Comparison of ENCODE assay signal across 9 cellular contexts in the genomic region with DNA sequence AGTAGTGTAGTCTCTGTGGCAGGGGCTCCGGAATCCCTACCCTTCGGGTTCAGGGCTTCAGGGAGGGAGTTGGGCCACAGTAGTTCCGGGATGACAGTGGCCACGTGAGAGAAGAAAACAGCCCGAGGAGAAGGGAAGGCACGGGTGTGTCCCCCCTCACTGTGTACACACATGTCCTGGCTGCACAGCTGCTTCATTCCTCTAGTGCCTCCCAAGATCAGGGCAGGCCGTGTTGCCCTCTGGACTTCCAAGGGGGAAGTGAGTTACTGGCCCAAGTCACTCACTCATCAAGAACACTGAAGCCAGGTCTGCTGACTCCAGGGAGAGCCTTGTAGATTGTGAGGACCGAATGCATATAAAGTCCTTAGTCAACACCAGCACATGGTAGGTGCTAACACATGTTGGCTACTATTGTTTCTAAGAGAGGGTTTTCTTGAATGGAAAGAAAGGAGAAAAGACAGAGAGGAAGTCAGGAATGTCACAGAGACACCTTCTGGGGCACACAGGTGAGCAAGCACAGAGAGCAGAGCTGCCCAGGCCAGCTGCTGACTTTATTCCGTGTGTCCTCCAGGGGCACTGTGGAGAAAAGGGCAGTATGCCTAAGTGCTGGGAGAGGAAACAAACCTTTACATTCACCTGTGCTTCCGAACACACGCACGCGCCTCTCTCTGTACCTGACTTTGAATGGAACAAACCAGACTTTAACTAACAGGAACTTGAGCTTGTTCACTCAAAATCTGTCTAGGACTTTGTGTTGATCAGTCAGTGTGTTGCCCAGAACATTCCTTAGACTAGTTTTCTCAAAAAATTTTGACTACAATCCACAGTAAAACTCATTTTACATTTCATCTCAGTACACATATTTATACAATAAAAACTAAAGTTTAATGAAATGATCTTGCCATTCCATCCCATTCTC. TPM values are rescaled to one million over a fixed set of nuclear protein-coding genes. Genes with fewer than 3 reads are reported as not detected.
DNase-seq lines count a peak whose midpoint lies in the region; ATAC-seq, FAIRE-seq and TF ChIP-seq lines count a peak whose summit lies in the region.
"Had no signal": no experiment of that assay in that cellular context is flagged by ENCODE, and none has a peak within 500 bp of the region (broad histone marks: within the 10 kb centered on the region; RNA-seq: fewer than 3 reads in every experiment).

No MANE protein-coding gene starts in this region.

- SMC1A ChIA-PET in GM12878 (lab: Charles Lee; ENCODE audit: uncharacterized antibody, unreplicated experiment): no interaction called here

- H2AFZ ChIP-seq in GM12878 (ENCODE audit: control insufficient read depth, low read depth, low read length): no peak overlapping the region

- peaks cover 49% of the 10 kb centered on the region for H3K4me1 ChIP-seq in HUES48 (ENCODE audit: control insufficient read depth, insufficient read depth, low read length)
- no peaks in the 10 kb centered on the region for H3K4me1 ChIP-seq in GM12878 (ENCODE audit: control insufficient read depth, insufficient read depth, low read length)
- H3K4me1 ChIP-seq in left lung: no peaks in the 10 kb centered on the region

- RAD21 ChIA-PET in GM12878 (lab: Charles Lee; ENCODE audit: unreplicated experiment): no interaction called here

- H3K4me3 ChIP-seq in AG09309 (ENCODE audit: control insufficient read depth, low read depth, low read length): no peak overlapping the region
- H3K4me3 ChIP-seq in HUES48 (ENCODE audit: low read depth, low read length): no peak overlapping the region
- no peak overlapping the region for H3K4me3 ChIP-seq in GM12878
- H3K4me3 ChIP-seq in left lung: no peak overlapping the region

- H3K9me3 ChIP-seq in HUES48 (ENCODE audit: control insufficient read depth, insufficient read depth, low read length) (no peaks in the 10 kb centered on the region), GM12878 (replicated peaks; ENCODE audit: control insufficient read depth, insufficient read depth, low read length) (no peaks in the 10 kb centered on the region), left lung (no peaks in the 10 kb centered on the region)

- in situ Hi-C loops in GM12878 (cut with MboI): no loop called here

- H4K20me1 ChIP-seq in GM12878 (ENCODE audit: control insufficient read depth, insufficient read depth): no peaks in the 10 kb centered on the region

- no peak overlapping the region for H3K4me2 ChIP-seq in GM12878 (ENCODE audit: control insufficient read depth, insufficient read depth)

- TF ChIP-seq POLR2A in GM12878 (IDR thresholded peaks at IDR 0.05; ENCODE audit: low read depth, low read length): no peak

- no peak for TF ChIP-seq EP300 in GM12878 (IDR thresholded peaks at IDR 0.05; ENCODE audit: borderline replicate concordance in 1 of 2, control insufficient read depth in 1 of 2, low read depth in 2 of 2, low read length in 2 of 2)

- POLR2A ChIA-PET in GM12878 (lab: Charles Lee): no interaction called here

- H3K9ac ChIP-seq in HUES48 (ENCODE audit: low read depth, low read length) (no peak overlapping the region), GM12878 (ENCODE audit: control insufficient read depth, insufficient read depth, low read length) (no peak overlapping the region)

- H3K79me2 ChIP-seq in GM12878 (ENCODE audit: control insufficient read depth, insufficient read depth, low read length): no peaks in the 10 kb centered on the region

- DNase-seq in AG09309 (ENCODE audit: low read depth): no peak
- no peak for DNase-seq in GM12878 (ENCODE audit: low read depth, low spot score)
- no peak for DNase-seq in left lung
- DNase-seq in activated effector memory CD4-positive, alpha-beta T cell treated with anti-CD3 and anti-CD28 coated beads, Interleukin-2, amount 50 U/mL, for 16 hours: no peak
- DNase-seq in NCI-H1436 treated with DMSO at 0.1 percent for 48 hours (lab: John Stamatoyannopoulos, UW): no peak
- DNase-seq in COLO829 (ENCODE audit: low spot score): no peak

- CTCF ChIA-PET in GM12878 (lab: Yijun Ruan, JAX): interaction anchor here (1.0 to 1.1 kb wide), 2 partner anchors 208 to 212 kb away, joined by 3 to 5 read pairs; no protein-coding TSS in a partner anchor

- ATAC-seq in GM12878: peak; percentile 69
- ATAC-seq in left lung: peak; percentile 79
- ATAC-seq in GM18511 (IDR thresholded peaks at IDR 0.05; ENCODE audit: unreplicated experiment): no peak

- no peak for TF ChIP-seq RAD21 in GM12878 (IDR thresholded peaks at IDR 0.05; ENCODE audit: insufficient read depth, low read depth, low read length)

- H3K36me3 ChIP-seq in HUES48 (ENCODE audit: control insufficient read depth, insufficient read depth, low read length) (peaks cover 16% of the 10 kb centered on the region), GM12878 (ENCODE audit: control insufficient read depth in 2 of 2, insufficient read depth in 2 of 2, low read length in 1 of 2) (peaks cover 2 to 8% of the 10 kb centered on the region in 2 experiments; a peak in 2 of 4 replicates), left lung (peaks cover 0 to 18% of the 10 kb centered on the region in 2 donors)

- H3K27ac ChIP-seq in HUES48 (ENCODE audit: low read depth, low read length) (peak overlapping the region; percentile 33), GM12878 (ENCODE audit: control insufficient read depth, insufficient read depth) (no peak overlapping the region), left lung (no peak overlapping the region)

- BruUV-seq in GM12878 (replicated peaks; lab: Mats Ljungman, UMichigan): no TSS peak

- intact Hi-C loops in GM12878 (cut with micrococcal nuclease; ENCODE audit: unreplicated experiment) (no loop called here), left lung (cut with DNase I) (no loop called here)

- TF ChIP-seq CTCF in AG09309 (IDR thresholded peaks at IDR 0.05; ENCODE audit: control insufficient read depth, insufficient read depth, low read depth, low read length, missing control alignments): peak; percentile 24
- peak in 2 of 3 experiments; percentile 21 to 25; a peak in 2 of 6 replicates for TF ChIP-seq CTCF in GM12878 (IDR thresholded peaks at IDR 0.05 in 2 of 3, conservative IDR thresholded peaks at IDR 0.05 in 1 of 3; ENCODE audit: control insufficient read depth in 2 of 3, extremely low read depth in 1 of 3, insufficient read depth in 1 of 3, low read depth in 3 of 3, low read length in 3 of 3)
- no peak for TF ChIP-seq CTCF in left lung (IDR thresholded peaks at IDR 0.05)

- FAIRE-seq in GM12878 (lab: Jason Lieb, UNC): no peak

- H3K27me3 ChIP-seq in HUES48 (ENCODE audit: control insufficient read depth, insufficient read depth, low read length) (no peaks in the 10 kb centered on the region), GM12878 (replicated peaks in 1 of 2; ENCODE audit: control insufficient read depth in 2 of 2, insufficient read depth in 2 of 2, low read length in 1 of 2) (no peaks in the 10 kb centered on the region), left lung (peaks cover 0 to 1% of the 10 kb centered on the region in 2 donors)

- 80% methylated on average over 11 of the region's 13 CpGs for WGBS in GM12878 (ENCODE audit: insufficient coverage, insufficient replicate concordance, low lambda C conversion rate, missing lambda C conversion rate)

TF ChIP-seq in GM12878, 131 proteins besides CTCF, POLR2A, EP300 and RAD21 (continues in another document):
- TF ChIP-seq SUZ12 (IDR thresholded peaks at IDR 0.05; ENCODE audit: unreplicated experiment): no peak
- no peak for TF ChIP-seq CBX5 (IDR thresholded peaks at IDR 0.05; ENCODE audit: low read depth)
- TF ChIP-seq IKZF2 (IDR thresholded peaks at IDR 0.05): no peak
- TF ChIP-seq ZSCAN29 (IDR thresholded peaks at IDR 0.05): no peak
- TF ChIP-seq TCF3 (IDR thresholded peaks at IDR 0.05; ENCODE audit: borderline replicate concordance, insufficient read depth, low read depth, low read length): no peak
- no peak for TF ChIP-seq JUND (IDR thresholded peaks at IDR 0.05; ENCODE audit: low read depth, low read length)
- TF ChIP-seq TAF1 (IDR thresholded peaks at IDR 0.05; ENCODE audit: borderline replicate concordance, low read depth, low read length): no peak
- TF ChIP-seq, protein P1, sequence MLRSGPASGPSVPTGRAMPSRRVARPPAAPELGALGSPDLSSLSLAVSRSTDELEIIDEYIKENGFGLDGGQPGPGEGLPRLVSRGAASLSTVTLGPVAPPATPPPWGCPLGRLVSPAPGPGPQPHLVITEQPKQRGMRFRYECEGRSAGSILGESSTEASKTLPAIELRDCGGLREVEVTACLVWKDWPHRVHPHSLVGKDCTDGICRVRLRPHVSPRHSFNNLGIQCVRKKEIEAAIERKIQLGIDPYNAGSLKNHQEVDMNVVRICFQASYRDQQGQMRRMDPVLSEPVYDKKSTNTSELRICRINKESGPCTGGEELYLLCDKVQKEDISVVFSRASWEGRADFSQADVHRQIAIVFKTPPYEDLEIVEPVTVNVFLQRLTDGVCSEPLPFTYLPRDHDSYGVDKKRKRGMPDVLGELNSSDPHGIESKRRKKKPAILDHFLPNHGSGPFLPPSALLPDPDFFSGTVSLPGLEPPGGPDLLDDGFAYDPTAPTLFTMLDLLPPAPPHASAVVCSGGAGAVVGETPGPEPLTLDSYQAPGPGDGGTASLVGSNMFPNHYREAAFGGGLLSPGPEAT (IDR thresholded peaks at IDR 0.05; ENCODE audit: low read depth): no peak
- no peak for TF ChIP-seq EGR1 (IDR thresholded peaks at IDR 0.05; ENCODE audit: borderline replicate concordance in 1 of 2, low read depth in 2 of 2, low read length in 2 of 2)
- no peak for TF ChIP-seq ZNF24 (IDR thresholded peaks at IDR 0.05)

RNA-seq across cellular contexts. Expression of a gene that starts 40.0 kb away (rescaled TPM):
- total RNA-seq in GM12878 (2013; cell fraction: nucleolus; rRNA removed): not detected in 2 replicates
- total RNA-seq in GM12878 (2014; rRNA removed) (not detected in 2 replicates), GM12878 (2014; rRNA removed; fragmentation: Illumina TruSeq; extraction: Trizol) (not detected in 2 replicates), GM12878 (2021) (not detected in 2 replicates), left lung (under 1 TPM; 0.03 to 0.08 TPM)
- polyA plus RNA-seq in GM12878 (2011; ENCODE audit: low read depth): 0.56 TPM
- polyA plus RNA-seq in GM12878 (2011; rRNA removed) (0.04 TPM in 1 of 2 replicates, not detected in the other), GM12878 (2014; fragmentation: Illumina TruSeq; extraction: Trizol) (not detected in 2 replicates), GM12878 (2014; fragmentation: Nextera tagmentation; extraction: Ambion mirVana) (under 1 TPM; 0.05 TPM), GM12878 (2014; rRNA removed) (not detected in 2 replicates), GM12878 (2016; fragmentation: Nextera tagmentation; extraction: Ambion mirVana) (under 1 TPM; 0.59 to 0.80 TPM)
- polyA plus RNA-seq in GM12878 (2011; cell fraction: cytosol; rRNA removed): 0.02 TPM in 1 of 2 replicates, not detected in the other
- polyA plus RNA-seq in GM12878 (2011; cell fraction: nucleus; rRNA removed): 0.03 TPM in 2 replicates
- 0.53 and 0.95 TPM in 2 replicates for polyA plus RNA-seq in GM12878 (2012)
- polyA minus RNA-seq in GM12878 (2011; rRNA and poly(A)+ RNA removed): not detected in 2 replicates
- not detected in 2 replicates for polyA minus RNA-seq in GM12878 (2011; cell fraction: cytosol; rRNA and poly(A)+ RNA removed)
- not detected in 2 replicates for polyA minus RNA-seq in GM12878 (2011; cell fraction: nucleus; rRNA and poly(A)+ RNA removed)
- total RNA-seq: activated CD8-positive, alpha-beta memory T cell treated with anti-CD3 and anti-CD28 coated beads for 36 hours had no signal

Comparison
In these comparisons a context has a peak if more than half of its experiments do, and no peak if none do; other contexts are left out.
1. CTCF ChIP-seq: peak in AG09309 (single experiment) and GM12878 (2 of 3); none in left lung (0 of 2).